8 cellular contexts compared by ENCODE assay signal in the genomic region with DNA sequence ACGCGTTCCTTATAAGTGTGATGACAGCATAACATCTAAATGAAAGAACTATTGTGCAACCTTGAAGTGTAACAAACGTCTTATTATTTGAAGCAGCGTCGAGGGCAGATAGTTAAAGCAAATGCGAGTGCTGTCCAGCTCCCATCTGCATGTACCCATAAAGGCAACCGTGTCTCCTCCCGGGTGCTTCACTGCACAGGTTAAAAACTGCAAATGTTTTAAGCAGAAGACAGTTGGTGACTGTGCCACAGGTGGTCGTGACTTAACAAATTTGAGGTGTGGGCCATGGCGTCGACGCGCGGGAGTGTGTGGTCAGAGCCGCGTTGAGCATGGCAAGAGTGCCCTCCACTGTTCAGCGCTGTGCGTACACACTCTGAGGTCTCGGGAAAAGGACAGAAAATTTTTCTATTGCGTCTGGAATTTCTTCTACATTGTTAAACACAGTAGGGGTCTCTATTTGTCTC. TPM values are rescaled to one million over a fixed set of nuclear protein-coding genes. Genes with fewer than 3 reads are reported as not detected.
DNase-seq lines count a peak whose midpoint lies in the region; ATAC-seq, FAIRE-seq and TF ChIP-seq lines count a peak whose summit lies in the region.

No MANE protein-coding gene starts in this region.

- H3K4me3 ChIP-seq in A549 (no peak overlapping the region), HEK293 (ENCODE audit: low read depth, low read length) (no peak overlapping the region), Panc1 (ENCODE audit: low read depth in 2 of 2, low read length in 2 of 2) (no peak overlapping the region), left ventricle myocardium inferior (no peak overlapping the region), tibial nerve (no peak overlapping the region)

- peak; percentile 59 to 72; a peak in 4 of 5 replicates for TF ChIP-seq RAD21 in A549 (conservative IDR thresholded peaks at IDR 0.05 in 1 of 2, IDR thresholded peaks at IDR 0.05 in 1 of 2)

- H3K27ac ChIP-seq in A549: no peak overlapping the region
- no peak overlapping the region for H3K27ac ChIP-seq in HEK293 (ENCODE audit: extremely low read depth, low read depth, low read length)
- H3K27ac ChIP-seq in Panc1 (ENCODE audit: low read length): no peak overlapping the region
- H3K27ac ChIP-seq in left ventricle myocardium inferior (replicated peaks): no peak overlapping the region
- H3K27ac ChIP-seq in tibial nerve: no peak overlapping the region

- no peak overlapping the region for H3K4me2 ChIP-seq in A549

- WGBS in A549 (ENCODE audit: missing lambda C conversion rate): 14% methylated on average over 20 of the region's 20 CpGs
- 7 to 12% methylated on average over 20 of the region's 20 CpGs for WGBS in tibial nerve, 2 donors

- H3K4me1 ChIP-seq in A549 (no peaks in the 10 kb centered on the region), HEK293 (ENCODE audit: control insufficient read depth, insufficient read depth, low read length) (peaks cover 34% of the 10 kb centered on the region), Panc1 (ENCODE audit: control insufficient read depth, insufficient read depth, low read length) (peaks cover 12% of the 10 kb centered on the region), left ventricle myocardium inferior (peaks cover 2% of the 10 kb centered on the region), tibial nerve (peaks cover 0 to 21% (median 1%) of the 10 kb centered on the region in 4 donors)

- TF ChIP-seq POLR2A in A549 (IDR thresholded peaks at IDR 0.05; ENCODE audit: low read length): no peak
- TF ChIP-seq POLR2A in tibial nerve (IDR thresholded peaks at IDR 0.05): no peak

- no peak for TF ChIP-seq EP300 in A549 (IDR thresholded peaks at IDR 0.05)
- TF ChIP-seq EP300 in tibial nerve (IDR thresholded peaks at IDR 0.05): no peak

- H3K27me3 ChIP-seq in Panc1 (ENCODE audit: control insufficient read depth, insufficient read depth, low read length) (peaks cover 37% of the 10 kb centered on the region), left ventricle myocardium inferior (ENCODE audit: low read depth) (peaks cover 100% of the 10 kb centered on the region), tibial nerve (peaks cover 0 to 92% of the 10 kb centered on the region in 2 donors)

- H3K36me3 ChIP-seq in HEK293 (ENCODE audit: control insufficient read depth in 2 of 2, insufficient read depth in 1 of 2, low read length in 2 of 2) (no peaks in the 10 kb centered on the region), Panc1 (ENCODE audit: control insufficient read depth, insufficient read depth, low read length) (no peaks in the 10 kb centered on the region), left ventricle myocardium inferior (no peaks in the 10 kb centered on the region), tibial nerve (no peaks in the 10 kb centered on the region)

- no peak for FAIRE-seq in A549 (lab: Jason Lieb, UNC)

- CTCF ChIA-PET in A549 (lab: Yijun Ruan, JAX): interaction anchor here (0.6 to 2.2 kb wide), 10 partner anchors 10 to 1221 kb away, joined by 3 to 8 read pairs (median 3); no protein-coding TSS in a partner anchor
- CTCF ChIA-PET in HEK293 (lab: Yijun Ruan, JAX): interaction anchor here (0.5 to 1.9 kb wide), 15 partner anchors 19 to 1169 kb away, joined by 3 to 7 read pairs (median 3); no protein-coding TSS in a partner anchor
- CTCF ChIA-PET in Panc1 (lab: Charles Lee): interaction anchor here (0.6 to 1.7 kb wide), 2 partner anchors 78 to 111 kb away, joined by 3 to 7 read pairs; no protein-coding TSS in a partner anchor

- in situ Hi-C loops in Panc1 (cut with HindIII; ENCODE audit: low pct_unique_long_range_greater_than_20kb, low sequenced_read_pairs): no loop called here

- DNase-seq in A549 (ENCODE audit: low read depth in 1 of 2, low spot score in 1 of 2): peak; percentile 10 to 21
- DNase-seq in Panc1 (ENCODE audit: low read depth, low spot score): peak; percentile 20
- no peak for DNase-seq in left ventricle myocardium inferior
- no peak for DNase-seq in tibial nerve (ENCODE audit: low spot score in 2 of 2)
- DNase-seq in activated gamma-delta T cell (lab: John Stamatoyannopoulos, UW): no peak

- POLR2A ChIA-PET in A549 (lab: Yijun Ruan, JAX) (no interaction called here), HEK293 (lab: Yijun Ruan, JAX) (no interaction called here), Panc1 (lab: Charles Lee) (no interaction called here)

- intact Hi-C loops in Panc1 (cut with micrococcal nuclease; ENCODE audit: unreplicated experiment) (loop anchor here (2.0 to 10.0 kb wide), 6 partner anchors 109 to 1221 kb away; no protein-coding TSS in a partner anchor), left ventricle myocardium inferior (cut with micrococcal nuclease) (no loop called here)

- peak; percentile 66 to 81 for ATAC-seq in A549
- ATAC-seq in Panc1: peak; percentile 95
- ATAC-seq in GM21423 (IDR thresholded peaks at IDR 0.05; ENCODE audit: unreplicated experiment): no peak
- no peak for ATAC-seq in GM21526 (IDR thresholded peaks at IDR 0.05; ENCODE audit: low FRiP score, unreplicated experiment)

- TF ChIP-seq CTCF in A549 (IDR thresholded peaks at IDR 0.05): peak; percentile 51
- TF ChIP-seq CTCF in HEK293 (tag by site-specific recombination; IDR thresholded peaks at IDR 0.05): peak; percentile 75
- TF ChIP-seq CTCF in Panc1 (IDR thresholded peaks at IDR 0.05): peak; percentile 93
- peak; percentile 54 for TF ChIP-seq CTCF in left ventricle myocardium inferior (IDR thresholded peaks at IDR 0.05; ENCODE audit: borderline replicate concordance)
- peak; percentile 17 to 49 (median 33) for TF ChIP-seq CTCF in tibial nerve (IDR thresholded peaks at IDR 0.05)

- no TSS peak for BruUV-seq in Panc1 (replicated peaks; lab: Mats Ljungman, UMichigan)

- H3K9me3 ChIP-seq in A549 (no peaks in the 10 kb centered on the region), HEK293 (ENCODE audit: control insufficient read depth, insufficient read depth, low read depth, low read length) (no peaks in the 10 kb centered on the region), Panc1 (ENCODE audit: control insufficient read depth, insufficient read depth, low read depth, low read length) (no peaks in the 10 kb centered on the region), left ventricle myocardium inferior (replicated peaks) (no peaks in the 10 kb centered on the region), tibial nerve (no peaks in the 10 kb centered on the region)

TF ChIP-seq in A549, 52 proteins besides CTCF, POLR2A, EP300 and RAD21:
- TF ChIP-seq HOXB13 (CRISPR knock-in tag; IDR thresholded peaks at IDR 0.05; ENCODE audit: low read depth) (no peak), CHD4 (IDR thresholded peaks at IDR 0.05; ENCODE audit: borderline replicate concordance) (no peak), SMC3 (IDR thresholded peaks at IDR 0.05) (peak; percentile 35; the same call in 1 of the 3 replicates), JUNB (IDR thresholded peaks at IDR 0.05) (no peak), KDM5A (IDR thresholded peaks at IDR 0.05) (no peak), MYC (IDR thresholded peaks at IDR 0.05; ENCODE audit: borderline replicate concordance, low read length) (no peak)
- TF ChIP-seq, protein P1, sequence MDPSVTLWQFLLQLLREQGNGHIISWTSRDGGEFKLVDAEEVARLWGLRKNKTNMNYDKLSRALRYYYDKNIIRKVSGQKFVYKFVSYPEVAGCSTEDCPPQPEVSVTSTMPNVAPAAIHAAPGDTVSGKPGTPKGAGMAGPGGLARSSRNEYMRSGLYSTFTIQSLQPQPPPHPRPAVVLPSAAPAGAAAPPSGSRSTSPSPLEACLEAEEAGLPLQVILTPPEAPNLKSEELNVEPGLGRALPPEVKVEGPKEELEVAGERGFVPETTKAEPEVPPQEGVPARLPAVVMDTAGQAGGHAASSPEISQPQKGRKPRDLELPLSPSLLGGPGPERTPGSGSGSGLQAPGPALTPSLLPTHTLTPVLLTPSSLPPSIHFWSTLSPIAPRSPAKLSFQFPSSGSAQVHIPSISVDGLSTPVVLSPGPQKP (IDR thresholded peaks at IDR 0.05; ENCODE audit: low read depth, low read length): no peak
- TF ChIP-seq, protein P2, sequence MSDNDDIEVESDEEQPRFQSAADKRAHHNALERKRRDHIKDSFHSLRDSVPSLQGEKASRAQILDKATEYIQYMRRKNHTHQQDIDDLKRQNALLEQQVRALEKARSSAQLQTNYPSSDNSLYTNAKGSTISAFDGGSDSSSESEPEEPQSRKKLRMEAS (IDR thresholded peaks at IDR 0.05): peak; percentile 55; the same call in 1 of the 2 replicates

TF ChIP-seq in HEK293, 187 proteins besides CTCF, POLR2A, EP300 and RAD21 (continues in another document):
- TF ChIP-seq ZNF530 (tag by site-specific recombination; IDR thresholded peaks at IDR 0.05; ENCODE audit: low read depth): no peak
- TF ChIP-seq ZNF292 (tag by site-specific recombination; IDR thresholded peaks at IDR 0.05; ENCODE audit: borderline replicate concordance, low read depth): no peak
- 0 out of 2 replicates have a peak, but pooled peaks have one; percentile 10 for TF ChIP-seq ZNF660 (tag by site-specific recombination; IDR thresholded peaks at IDR 0.05)
- peak; percentile 86 for TF ChIP-seq SCRT1 (tag by site-specific recombination; IDR thresholded peaks at IDR 0.05; ENCODE audit: borderline replicate concordance)
- TF ChIP-seq ZNF837 (tag by site-specific recombination; IDR thresholded peaks at IDR 0.05): no peak
- no peak for TF ChIP-seq ZNF114 (tag by site-specific recombination; IDR thresholded peaks at IDR 0.05)

RNA-seq across cellular contexts. Expression of a gene that starts 6.4 kb away (rescaled TPM):
- polyA plus RNA-seq in A549 (2011; rRNA removed) (not detected in 2 replicates), A549 (2017; fragmentation: RNase III; extraction: RNeasy Plus Mini Kit Qiagen cat#74134 plus additional on column Dnase treatment) (not detected in 3 replicates)
- not detected in 2 replicates for polyA plus RNA-seq in A549 (2012; cell fraction: cytosol; rRNA removed)
- not detected in 2 replicates for polyA plus RNA-seq in A549 (2012; cell fraction: nucleus; rRNA removed)
- polyA minus RNA-seq in A549 (2011; rRNA and poly(A)+ RNA removed): not detected in 2 replicates
- total RNA-seq in Panc1 (2021; ENCODE audit: unreplicated experiment) (not detected), left ventricle myocardium inferior (0.36 TPM), tibial nerve (not detected)
- not detected for polyA plus RNA-seq in Panc1 (2012; ENCODE audit: insufficient read length)

Comparison
In these comparisons a context has a peak if more than half of its experiments do, and no peak if none do; other contexts are left out.
1. ATAC-seq: peak in A549 (2 of 2) and Panc1 (single experiment); none in GM21423 (single experiment) and GM21526 (single experiment).
2. DNase-seq: peak in A549 (2 of 2) and Panc1 (single experiment); none in left ventricle myocardium inferior (single experiment), tibial nerve (0 of 2) and activated gamma-delta T cell (single experiment).
3. CTCF ChIP-seq: peak in every context shown above with its lines; median percentile 93 in Panc1; 75 in HEK293; 54 in left ventricle myocardium inferior; 51 in A549; 33 in tibial nerve.